Comparison of ENCODE assay signal across 27 cellular contexts in genomic region chr6:29142349-29142748, GRCh38. TPM values are rescaled to one million over a fixed set of nuclear protein-coding genes. Genes with fewer than 3 reads are reported as not detected.
"Had no signal": no experiment of that assay in that cellular context is flagged by ENCODE, and none has a peak within 500 bp of the region (broad histone marks: within the 10 kb centered on the region; RNA-seq: fewer than 3 reads in every experiment).

No MANE protein-coding gene starts in this region.

- H3K4me1 ChIP-seq: esophagus muscularis mucosa, left lung, lower lobe of right lung, transverse colon, vagina had no signal

- H3K4me3 ChIP-seq: esophagus muscularis mucosa, left lung, lower lobe of right lung, transverse colon, vagina had no signal

- H3K9me3 ChIP-seq: lower lobe of right lung, transverse colon, vagina had no signal

- DNase-seq: activated CD4-positive, alpha-beta memory T cell treated with anti-CD3 and anti-CD28 coated beads, Interleukin-2, amount 10 ng/mL, durations not matched to agents 7 days and 5 days; activated CD4-positive, alpha-beta T cell treated with anti-CD3 and anti-CD28 coated beads, Interleukin-2, amount 10 ng/mL, durations not matched to agents 7 days and 5 days; activated CD4-positive, CD25-positive, alpha-beta regulatory T cell treated with anti-CD3 and anti-CD28 coated beads, Interleukin-2, amount 50 U/mL, for 72 hours; activated CD8-positive, alpha-beta memory T cell treated with anti-CD3 and anti-CD28 coated beads, Interleukin-2, amount 50 U/mL, for 48 hours; activated gamma-delta T cell; activated naive CD4-positive, alpha-beta T cell treated with anti-CD3 and anti-CD28 coated beads, Interleukin-2, amount 50 U/mL, for 16 hours; activated T-cell treated with anti-CD3 and anti-CD28 coated beads, Interleukin-2, amount 50 U/mL, for 24 hours; amniotic stem cell; caudate nucleus; foreskin melanocyte; left lung; lower lobe of right lung; mesenchymal stem cell; natural killer cell; right cardiac atrium; stimulated activated CD4-positive, alpha-beta T cell treated with anti-CD3 and anti-CD28 coated beads, Interleukin-2, amount 100 ng/mL, for 48 hours; stimulated activated naive CD4-positive, alpha-beta T cell treated with Interleukin-2 at 50 U/mL for 16 hours; transverse colon had no signal

- H3K36me3 ChIP-seq: esophagus muscularis mucosa, left lung, lower lobe of right lung, transverse colon, vagina had no signal

- H3K27ac ChIP-seq: esophagus muscularis mucosa, left lung, lower lobe of right lung, transverse colon, vagina had no signal

- ATAC-seq: left lung, lower lobe of right lung, natural killer cell, right cardiac atrium had no signal

- H3K27me3 ChIP-seq: esophagus muscularis mucosa, left lung, transverse colon, vagina had no signal

RNA-seq across cellular contexts. Expression of gene OR2J2, which starts 28.4 kb away (rescaled TPM):
- total RNA-seq: activated CD4-positive, alpha-beta memory T cell treated with anti-CD3 and anti-CD28 coated beads, Interleukin-2, amount 10 ng/mL, durations not matched to agents 7 days and 5 days; activated CD4-positive, alpha-beta T cell treated with anti-CD3 and anti-CD28 coated beads, Interleukin-2, amount 10 ng/mL, durations not matched to agents 7 days and 5 days; esophagus muscularis mucosa; glomerular endothelial cell; left lung; lower lobe of right lung; mononuclear cell; natural killer cell; omental fat pad; pulmonary artery endothelial cell; right cardiac atrium; skeletal muscle tissue; T-helper 1 cell treated with Interleukin-12 subunit alpha and Interleukin-12 subunit beta and Interleukin-4 antibody, amounts not matched to agents 30 ng/mL and 1 ng/mL, for 36 hours; temporal lobe; transverse colon; vagina had no signal
- polyA plus RNA-seq: right cardiac atrium had no signal

RNA-seq across cellular contexts. Expression of gene OR2J3, which starts 34.5 kb away (rescaled TPM):
- total RNA-seq: activated CD4-positive, alpha-beta memory T cell treated with anti-CD3 and anti-CD28 coated beads, Interleukin-2, amount 10 ng/mL, durations not matched to agents 7 days and 5 days; activated CD4-positive, alpha-beta T cell treated with anti-CD3 and anti-CD28 coated beads, Interleukin-2, amount 10 ng/mL, durations not matched to agents 7 days and 5 days; esophagus muscularis mucosa; glomerular endothelial cell; left lung; lower lobe of right lung; mononuclear cell; natural killer cell; omental fat pad; pulmonary artery endothelial cell; right cardiac atrium; skeletal muscle tissue; T-helper 1 cell treated with Interleukin-12 subunit alpha and Interleukin-12 subunit beta and Interleukin-4 antibody, amounts not matched to agents 30 ng/mL and 1 ng/mL, for 36 hours; temporal lobe; transverse colon; vagina had no signal
- polyA plus RNA-seq: right cardiac atrium had no signal

RNA-seq across cellular contexts. Expression of gene OR2J1, which starts 43.1 kb away (rescaled TPM):
- total RNA-seq: activated CD4-positive, alpha-beta memory T cell treated with anti-CD3 and anti-CD28 coated beads, Interleukin-2, amount 10 ng/mL, durations not matched to agents 7 days and 5 days; activated CD4-positive, alpha-beta T cell treated with anti-CD3 and anti-CD28 coated beads, Interleukin-2, amount 10 ng/mL, durations not matched to agents 7 days and 5 days; esophagus muscularis mucosa; glomerular endothelial cell; left lung; lower lobe of right lung; mononuclear cell; natural killer cell; omental fat pad; pulmonary artery endothelial cell; right cardiac atrium; skeletal muscle tissue; T-helper 1 cell treated with Interleukin-12 subunit alpha and Interleukin-12 subunit beta and Interleukin-4 antibody, amounts not matched to agents 30 ng/mL and 1 ng/mL, for 36 hours; transverse colon; vagina had no signal
- polyA plus RNA-seq: right cardiac atrium had no signal

RNA-seq across cellular contexts. Expression of gene OR2B3, which starts 55.2 kb away (rescaled TPM):
- total RNA-seq: activated CD4-positive, alpha-beta memory T cell treated with anti-CD3 and anti-CD28 coated beads, Interleukin-2, amount 10 ng/mL, durations not matched to agents 7 days and 5 days; activated CD4-positive, alpha-beta T cell treated with anti-CD3 and anti-CD28 coated beads, Interleukin-2, amount 10 ng/mL, durations not matched to agents 7 days and 5 days; esophagus muscularis mucosa; glomerular endothelial cell; left lung; lower lobe of right lung; mononuclear cell; natural killer cell; omental fat pad; pulmonary artery endothelial cell; right cardiac atrium; skeletal muscle tissue; T-helper 1 cell treated with Interleukin-12 subunit alpha and Interleukin-12 subunit beta and Interleukin-4 antibody, amounts not matched to agents 30 ng/mL and 1 ng/mL, for 36 hours; temporal lobe; transverse colon; vagina had no signal
- polyA plus RNA-seq: right cardiac atrium had no signal
